8 cellular contexts compared by ENCODE assay signal in genomic region chr6:128521302-128521632, GRCh38. TPM values are rescaled to one million over a fixed set of nuclear protein-coding genes. Genes with fewer than 3 reads are reported as not detected.
DNase-seq lines count a peak whose midpoint lies in the region; TF ChIP-seq lines count a peak whose summit lies in the region.

No MANE protein-coding gene starts in this region.

- peaks cover 7% of the 10 kb centered on the region for H3F3A ChIP-seq in GM23248 (ENCODE audit: insufficient read depth)

- H3K27me3 ChIP-seq in GM23248 (replicated peaks; ENCODE audit: insufficient read depth): no peaks in the 10 kb centered on the region

- H3K27ac ChIP-seq in GM23248: peak overlapping the region; percentile 88
- peak overlapping the region; percentile 90 for H3K27ac ChIP-seq in VCaP

- peak overlapping the region; percentile 95 for H2AFZ ChIP-seq in GM23248

- peak overlapping the region; percentile 96 for H3K4me2 ChIP-seq in GM23248 (ENCODE audit: unreplicated experiment)

- H3K79me2 ChIP-seq in GM23248 (ENCODE audit: insufficient read depth): peaks cover 38% of the 10 kb centered on the region

- peak; percentile 67 for DNase-seq in GM23248
- DNase-seq in foreskin fibroblast: peak in 1 of 2 donors; percentile 76
- no peak for DNase-seq in skeletal muscle cell (ENCODE audit: low read depth)
- DNase-seq in pons (ENCODE audit: low spot score): no peak
- DNase-seq in Ammon's horn (ENCODE audit: low spot score): no peak
- DNase-seq in middle frontal gyrus (ENCODE audit: extremely low spot score, low spot score): no peak
- no peak for DNase-seq in activated naive CD4-positive, alpha-beta T cell treated with Interleukin-2 at 50 U/mL for 16 hours

- no peaks in the 10 kb centered on the region for H3K9me3 ChIP-seq in GM23248 (ENCODE audit: low read depth)

- H3K4me3 ChIP-seq in GM23248 (peak overlapping the region; percentile 95), foreskin fibroblast (ENCODE audit: low read depth in 1 of 2, low read length in 2 of 2) (peak overlapping the region; percentile 92 to 100), skeletal muscle cell (ENCODE audit: low read depth, low read length) (peak overlapping the region; percentile 96)

- in situ Hi-C loops in GM23248 (cut with MboI): loop anchor here (10.0 to 25.0 kb wide), 3 partner anchors 194 to 784 kb away; no protein-coding TSS in a partner anchor

- peaks cover 21% of the 10 kb centered on the region for H3K4me1 ChIP-seq in GM23248 (ENCODE audit: insufficient read depth)

- 36 to 40% methylated on average over 2 of the region's 2 CpGs for WGBS in GM23248 (ENCODE audit: low coverage in 1 of 2, low lambda C conversion rate in 2 of 2, missing lambda C conversion rate in 2 of 2), 2 experiments

- peak overlapping the region; percentile 89 for H3K9ac ChIP-seq in GM23248

- no peaks in the 10 kb centered on the region for H3K36me3 ChIP-seq in GM23248 (ENCODE audit: low read depth)

- no peaks in the 10 kb centered on the region for H3K9me2 ChIP-seq in GM23248 (ENCODE audit: insufficient read depth)

- no peaks in the 10 kb centered on the region for H4K20me1 ChIP-seq in GM23248 (ENCODE audit: insufficient read depth)

- no peak for TF ChIP-seq CTCF in VCaP (conservative IDR thresholded peaks at IDR 0.05)
- no peak for TF ChIP-seq CTCF in foreskin fibroblast (IDR thresholded peaks at IDR 0.05; ENCODE audit: low read depth, low read length)

RNA-seq across cellular contexts. Expression of gene PTPRK, which starts 0.9 kb away (rescaled TPM):
- 23.1 and 34.5 TPM in 2 replicates for total RNA-seq in GM23248 (2014; rRNA removed; shearing (Covaris generic))
- 22.3 and 24.6 TPM in 2 replicates for polyA plus RNA-seq in GM23248 (2016; fragmentation: Nextera tagmentation; extraction: Ambion mirVana)
